20 cellular contexts compared by ENCODE assay signal in genomic region chr17:80612997-80613731, GRCh38.
A peak's percentile ranks its signal among the peaks of the same experiment; 100 is the strongest.
DNase-seq lines count a peak whose midpoint lies in the region; ATAC-seq and TF ChIP-seq lines count a peak whose summit lies in the region.
"Had no signal": no experiment of that assay in that cellular context is flagged by ENCODE, and none has a peak within 500 bp of the region (broad histone marks: within the 10 kb centered on the region; RNA-seq: fewer than 3 reads in every experiment).

No MANE protein-coding gene starts in this region.

- no peak for TF ChIP-seq CTCF in activated B cell treated with CpG ODN at 0.5 μM for 24 hours (IDR thresholded peaks at IDR 0.05)

- POLR2A ChIA-PET in activated B cell treated with CpG ODN at 0.5 μM for 24 hours (lab: Charles Lee): no interaction called here

- no peaks in the 10 kb centered on the region for H3K9me3 Mint-ChIP-seq in activated T-cell treated with anti-CD3 and anti-CD28 coated beads, Interleukin-2, amount 50 U/mL, for 24 hours
- no peaks in the 10 kb centered on the region for H3K9me3 Mint-ChIP-seq in activated T-cell treated with anti-CD3 and anti-CD28 coated beads, Interleukin-2, amount 50 U/mL, for 4 hours
- no peaks in the 10 kb centered on the region for H3K9me3 Mint-ChIP-seq in activated B cell treated with CpG ODN at 0.5 μM for 24 hours
- no peaks in the 10 kb centered on the region for H3K9me3 Mint-ChIP-seq in stimulated activated memory B cell treated with anti-CD40 and anti-IgM and Interleukin-4, amounts not matched to agents 10 μg/mL and 1 μg/mL and 100 μg/mL, for 72 hours
- H3K9me3 Mint-ChIP-seq: HFFc6 had no signal

- intact Hi-C loops in activated B cell treated with CpG ODN at 0.5 μM for 24 hours (cut with micrococcal nuclease): no loop called here

- no peak overlapping the region for H3K4me3 Mint-ChIP-seq in activated T-cell treated with anti-CD3 and anti-CD28 coated beads, Interleukin-2, amount 50 U/mL, for 24 hours
- H3K4me3 Mint-ChIP-seq in activated T-cell treated with anti-CD3 and anti-CD28 coated beads, Interleukin-2, amount 50 U/mL, for 4 hours: no peak overlapping the region
- peak overlapping the region; percentile 20 for H3K4me3 Mint-ChIP-seq in activated B cell treated with CpG ODN at 0.5 μM for 24 hours
- H3K4me3 Mint-ChIP-seq in stimulated activated memory B cell treated with anti-CD40 and anti-IgM and Interleukin-4, amounts not matched to agents 10 μg/mL and 1 μg/mL and 100 μg/mL, for 72 hours: no peak overlapping the region
- H3K4me3 Mint-ChIP-seq: HFFc6 had no signal

- H3K36me3 Mint-ChIP-seq in activated T-cell treated with anti-CD3 and anti-CD28 coated beads, Interleukin-2, amount 50 U/mL, for 24 hours (ENCODE audit: low read depth): no peaks in the 10 kb centered on the region
- peaks cover 4% of the 10 kb centered on the region for H3K36me3 Mint-ChIP-seq in activated T-cell treated with anti-CD3 and anti-CD28 coated beads, Interleukin-2, amount 50 U/mL, for 4 hours (ENCODE audit: insufficient read depth)
- H3K36me3 Mint-ChIP-seq in activated B cell treated with CpG ODN at 0.5 μM for 24 hours (ENCODE audit: low read depth): peaks cover 2% of the 10 kb centered on the region
- no peaks in the 10 kb centered on the region for H3K36me3 Mint-ChIP-seq in stimulated activated memory B cell treated with anti-CD40 and anti-IgM and Interleukin-4, amounts not matched to agents 10 μg/mL and 1 μg/mL and 100 μg/mL, for 72 hours

- H3K4me1 Mint-ChIP-seq in activated T-cell treated with anti-CD3 and anti-CD28 coated beads, Interleukin-2, amount 50 U/mL, for 24 hours (ENCODE audit: low read depth): peaks cover 61% of the 10 kb centered on the region
- peaks cover 61% of the 10 kb centered on the region for H3K4me1 Mint-ChIP-seq in activated T-cell treated with anti-CD3 and anti-CD28 coated beads, Interleukin-2, amount 50 U/mL, for 4 hours (ENCODE audit: low read depth)
- H3K4me1 Mint-ChIP-seq in activated B cell treated with CpG ODN at 0.5 μM for 24 hours: peaks cover 37% of the 10 kb centered on the region
- peaks cover 42% of the 10 kb centered on the region for H3K4me1 Mint-ChIP-seq in stimulated activated memory B cell treated with anti-CD40 and anti-IgM and Interleukin-4, amounts not matched to agents 10 μg/mL and 1 μg/mL and 100 μg/mL, for 72 hours

- H3K27ac Mint-ChIP-seq in activated T-cell treated with anti-CD3 and anti-CD28 coated beads, Interleukin-2, amount 50 U/mL, for 24 hours: peak overlapping the region; percentile 47
- H3K27ac Mint-ChIP-seq in activated B cell treated with CpG ODN at 0.5 μM for 24 hours: peak overlapping the region; percentile 6
- H3K27ac Mint-ChIP-seq in stimulated activated memory B cell treated with anti-CD40 and anti-IgM and Interleukin-4, amounts not matched to agents 10 μg/mL and 1 μg/mL and 100 μg/mL, for 72 hours: peak overlapping the region; percentile 20
- H3K27ac Mint-ChIP-seq: HFFc6 had no signal

- H3K27me3 Mint-ChIP-seq in activated T-cell treated with anti-CD3 and anti-CD28 coated beads, Interleukin-2, amount 50 U/mL, for 24 hours: no peaks in the 10 kb centered on the region
- H3K27me3 Mint-ChIP-seq in activated T-cell treated with anti-CD3 and anti-CD28 coated beads, Interleukin-2, amount 50 U/mL, for 4 hours (ENCODE audit: low read depth): no peaks in the 10 kb centered on the region
- no peaks in the 10 kb centered on the region for H3K27me3 Mint-ChIP-seq in activated B cell treated with CpG ODN at 0.5 μM for 24 hours
- no peaks in the 10 kb centered on the region for H3K27me3 Mint-ChIP-seq in stimulated activated memory B cell treated with anti-CD40 and anti-IgM and Interleukin-4, amounts not matched to agents 10 μg/mL and 1 μg/mL and 100 μg/mL, for 72 hours

- CTCF ChIA-PET in activated B cell treated with CpG ODN at 0.5 μM for 24 hours (lab: Charles Lee): no interaction called here

- DNase-seq in activated T-cell treated with anti-CD3 and anti-CD28 coated beads, Interleukin-2, amount 50 U/mL, for 24 hours: no peak
- no peak for DNase-seq in activated T-cell treated with anti-CD3 and anti-CD28 coated beads, Interleukin-2, amount 50 U/mL, for 4 hours
- DNase-seq in NCI-H2196 treated with DMSO at 0.1 percent for 48 hours (lab: John Stamatoyannopoulos, UW; ENCODE audit: unreplicated experiment): peak; percentile 69
- DNase-seq in activated B cell treated with CpG ODN at 0.5 μM for 24 hours: no peak
- no peak for DNase-seq in EL
- DNase-seq: activated effector memory CD4-positive, alpha-beta T cell treated with Interleukin-2 at 50 U/mL for 16 hours; cortex of kidney; foreskin fibroblast; HFFc6; NCI-H1694; NCI-H524; pancreas; PC-9; sigmoid colon; SK-N-SH; stomach had no signal

- no peak for ATAC-seq in activated T-cell treated with anti-CD3 and anti-CD28 coated beads, Interleukin-2, amount 50 U/mL, for 4 hours
- ATAC-seq in activated B cell treated with CpG ODN at 0.5 μM for 24 hours (ENCODE audit: low read depth) (no peak), HG02884 (IDR thresholded peaks at IDR 0.05; ENCODE audit: unreplicated experiment) (no peak), GM19455 (IDR thresholded peaks at IDR 0.05; ENCODE audit: unreplicated experiment) (no peak)
- ATAC-seq in stimulated activated memory B cell treated with anti-CD40 and anti-IgM and Interleukin-4, amounts not matched to agents 10 μg/mL and 1 μg/mL and 100 μg/mL, for 72 hours: no peak
- ATAC-seq: GM12878, pancreas had no signal
